In genomic region chr3:197343111-197343510, GRCh38 we compare ENCODE assay signal across 9 cellular contexts.
"Had no signal": no experiment of that assay in that cellular context is flagged by ENCODE, and none has a peak within 500 bp of the region (broad histone marks: within the 10 kb centered on the region; RNA-seq: fewer than 3 reads in every experiment).

No MANE protein-coding gene starts in this region.

- H3K9me3 ChIP-seq: HAP-1 had no signal

- H3K4me3 ChIP-seq: GM23338, HAP-1, K562 had no signal

- H3K27ac Mint-ChIP-seq: GM23338, HFFc6 had no signal

- H3K4me3 Mint-ChIP-seq: GM23338, HFFc6 had no signal

- FAIRE-seq: H1, H54, K562 had no signal

- ATAC-seq: GM23338, HCT116 had no signal

- H3K9me3 Mint-ChIP-seq: GM23338, HFFc6 had no signal

- H2AFZ ChIP-seq: GM23338 had no signal

- H3K36me3 ChIP-seq: HAP-1 had no signal

- H3K27ac ChIP-seq: HL-60 had no signal

- DNase-seq: HFFc6, IMR-90 had no signal

- H3K4me2 ChIP-seq: GM23338 had no signal

- H3K4me1 Mint-ChIP-seq: GM23338 had no signal

- H3K4me1 ChIP-seq: HAP-1 had no signal
